Comparison of ENCODE assay signal across 15 cellular contexts in the genomic region with DNA sequence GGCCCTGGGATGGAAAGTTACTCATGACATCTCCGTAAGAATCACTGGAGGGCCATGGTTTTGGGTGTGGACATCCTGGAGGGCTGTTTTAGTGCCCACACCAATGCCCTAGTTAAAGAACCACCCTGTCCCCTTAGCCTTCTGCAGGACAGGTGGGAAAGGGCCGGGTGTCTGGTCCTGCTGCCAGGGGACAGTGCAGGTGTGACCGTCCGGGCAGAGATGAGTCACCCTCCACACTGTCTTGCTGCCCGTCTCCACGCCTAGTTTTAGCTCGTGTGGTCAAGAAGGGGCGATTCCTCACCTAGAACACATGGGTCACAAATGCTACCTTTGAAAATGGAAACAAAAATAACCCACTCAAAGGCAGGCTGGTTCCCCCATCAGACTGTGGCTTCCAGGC. TPM values are rescaled to one million over a fixed set of nuclear protein-coding genes. Genes with fewer than 3 reads are reported as not detected.
DNase-seq lines count a peak whose midpoint lies in the region; ATAC-seq, FAIRE-seq and TF ChIP-seq lines count a peak whose summit lies in the region.
"Had no signal": no experiment of that assay in that cellular context is flagged by ENCODE, and none has a peak within 500 bp of the region (broad histone marks: within the 10 kb centered on the region; RNA-seq: fewer than 3 reads in every experiment).

No MANE protein-coding gene starts in this region.

- H3K9me3 ChIP-seq in CD4-positive, CD25-positive, alpha-beta regulatory T cell (ENCODE audit: control insufficient read depth in 2 of 2, low read length in 2 of 2), result no peaks in the 10 kb centered on the region
- H3K9me3 ChIP-seq in Peyer's patch (no peaks in the 10 kb centered on the region), gastroesophageal sphincter (no peaks in the 10 kb centered on the region), spleen (no peaks in the 10 kb centered on the region), small intestine (ENCODE audit: control insufficient read depth, low read depth) (no peaks in the 10 kb centered on the region)
- H3K9me3 ChIP-seq: thoracic aorta had no signal

- no peaks in the 10 kb centered on the region for H3K36me3 Mint-ChIP-seq in CD4-positive, CD25-positive, alpha-beta regulatory T cell

- ATAC-seq in CD4-positive, CD25-positive, alpha-beta regulatory T cell (ENCODE audit: low read depth in 2 of 2), result no peak
- ATAC-seq in gastroesophageal sphincter (no peak), HG03108 (IDR thresholded peaks at IDR 0.05; ENCODE audit: unreplicated experiment) (no peak), HG02973 (IDR thresholded peaks at IDR 0.05; ENCODE audit: unreplicated experiment) (no peak)

- TF ChIP-seq POLR2A in Peyer's patch (IDR thresholded peaks at IDR 0.05) (no peak), gastroesophageal sphincter (IDR thresholded peaks at IDR 0.05) (no peak), spleen (IDR thresholded peaks at IDR 0.05) (no peak)

- peaks cover 23% of the 10 kb centered on the region for H3K4me1 ChIP-seq in CD4-positive, CD25-positive, alpha-beta regulatory T cell (ENCODE audit: control insufficient read depth, insufficient read depth, low read length, poor library complexity, severe bottlenecking)
- H3K4me1 ChIP-seq in Peyer's patch (peaks cover 0 to 45% (median 5%) of the 10 kb centered on the region in 4 donors), gastroesophageal sphincter (peaks cover 3 to 100% (median 58%) of the 10 kb centered on the region in 3 donors), spleen (peaks cover 43 to 100% (median 86%) of the 10 kb centered on the region in 6 donors), small intestine (ENCODE audit: control insufficient read depth in 2 of 2, insufficient read depth in 1 of 2, low read depth in 1 of 2, low read length in 1 of 2) (peaks cover 3 to 9% of the 10 kb centered on the region in 2 donors)

- no peak for FAIRE-seq in small intestine (lab: Jason Lieb, UNC)
- FAIRE-seq: GM12892 had no signal

- H3K9me3 Mint-ChIP-seq in CD4-positive, CD25-positive, alpha-beta regulatory T cell, result peaks cover 0 to 1% (median 0%) of the 10 kb centered on the region in 7 donors

- peak overlapping the region in 1 of 4 donors; percentile 54 for H3K4me3 Mint-ChIP-seq in CD4-positive, CD25-positive, alpha-beta regulatory T cell
- H3K4me3 Mint-ChIP-seq: B cell had no signal

- H3K4me3 ChIP-seq in CD4-positive, CD25-positive, alpha-beta regulatory T cell (ENCODE audit: low read depth, low read length), result no peak overlapping the region
- H3K4me3 ChIP-seq in Peyer's patch (no peak overlapping the region), gastroesophageal sphincter (no peak overlapping the region), spleen (no peak overlapping the region), small intestine (ENCODE audit: low read depth in 1 of 2, low read length in 2 of 2) (no peak overlapping the region)
- H3K4me3 ChIP-seq: cardiac muscle cell, hepatocyte, thoracic aorta had no signal

- H3K27me3 ChIP-seq in CD4-positive, CD25-positive, alpha-beta regulatory T cell (ENCODE audit: control insufficient read depth, insufficient read depth, low read length), result no peaks in the 10 kb centered on the region
- H3K27me3 ChIP-seq in Peyer's patch (no peaks in the 10 kb centered on the region), gastroesophageal sphincter (no peaks in the 10 kb centered on the region), spleen (replicated peaks in 1 of 7) (peaks cover 0 to 16% (median 0%) of the 10 kb centered on the region in 7 donors), small intestine (ENCODE audit: control insufficient read depth in 2 of 2, insufficient read depth in 2 of 2, low read length in 2 of 2) (no peaks in the 10 kb centered on the region)
- H3K27me3 ChIP-seq: cardiac muscle cell, hepatocyte had no signal

- no peak for TF ChIP-seq EP300 in gastroesophageal sphincter (IDR thresholded peaks at IDR 0.05)

- no peak for DNase-seq in CD4-positive, CD25-positive, alpha-beta regulatory T cell
- peak in 1 of 3 donors; percentile 55 for DNase-seq in Peyer's patch
- no peak for DNase-seq in spleen
- no peak for DNase-seq in AML-193 (lab: John Stamatoyannopoulos, UW)
- no peak for DNase-seq in small intestine
- DNase-seq: activated naive CD4-positive, alpha-beta T cell treated with anti-CD3 and anti-CD28 coated beads, Interleukin-2, amount 50 U/mL, for 16 hours had no signal

- TF ChIP-seq CTCF in Peyer's patch (IDR thresholded peaks at IDR 0.05), result no peak
- no peak for TF ChIP-seq CTCF in gastroesophageal sphincter (IDR thresholded peaks at IDR 0.05)
- no peak for TF ChIP-seq CTCF in spleen (IDR thresholded peaks at IDR 0.05 in 8 of 11, conservative IDR thresholded peaks at IDR 0.05 in 3 of 11)

- H3K27me3 Mint-ChIP-seq in CD4-positive, CD25-positive, alpha-beta regulatory T cell, result peaks cover 4% of the 10 kb centered on the region

- no peaks in the 10 kb centered on the region for H3K36me3 ChIP-seq in CD4-positive, CD25-positive, alpha-beta regulatory T cell (ENCODE audit: control insufficient read depth, insufficient read depth, low read length)
- no peaks in the 10 kb centered on the region for H3K36me3 ChIP-seq in Peyer's patch
- no peaks in the 10 kb centered on the region for H3K36me3 ChIP-seq in gastroesophageal sphincter
- peaks cover 0 to 16% (median 0%) of the 10 kb centered on the region in 6 donors for H3K36me3 ChIP-seq in spleen
- H3K36me3 ChIP-seq in small intestine (ENCODE audit: control insufficient read depth in 2 of 2, insufficient read depth in 2 of 2, low read length in 2 of 2), result no peaks in the 10 kb centered on the region
- H3K36me3 ChIP-seq: cardiac muscle cell had no signal

- peaks cover 6 to 40% (median 14%) of the 10 kb centered on the region in 4 donors for H3K4me1 Mint-ChIP-seq in CD4-positive, CD25-positive, alpha-beta regulatory T cell

- H3K27ac ChIP-seq in CD4-positive, CD25-positive, alpha-beta regulatory T cell (ENCODE audit: insufficient read depth, low read length, poor library complexity, severe bottlenecking), result no peak overlapping the region
- peak overlapping the region in 3 of 4 donors; percentile 10 to 87 (median 19) for H3K27ac ChIP-seq in Peyer's patch
- peak overlapping the region in 3 of 4 donors; percentile 89 to 97 (median 94) for H3K27ac ChIP-seq in gastroesophageal sphincter
- peak overlapping the region in 7 of 8 donors; percentile 14 to 97 (median 95) for H3K27ac ChIP-seq in spleen
- no peak overlapping the region for H3K27ac ChIP-seq in small intestine (ENCODE audit: low read depth in 1 of 2, low read length in 1 of 2)
- H3K27ac ChIP-seq: cardiac muscle cell, hepatocyte had no signal

- 72% methylated on average over 8 of the region's 8 CpGs; no CpG with 5 or more reads in 1 of the 2 donors for WGBS in gastroesophageal sphincter (ENCODE audit: low coverage in 1 of 2), 2 donors
- WGBS in spleen, 5 donors, result 71 to 80% (median 79%) methylated on average over 8 of the region's 8 CpGs
- WGBS in small intestine, 3 donors, result 69 to 81% (median 73%) methylated on average over 8 of the region's 8 CpGs

- intact Hi-C loops in spleen (cut with DNase I; ENCODE audit: low total_unique reads), result no loop called here

- peak overlapping the region in 2 of 3 donors; percentile 25 to 72 for H3K27ac Mint-ChIP-seq in CD4-positive, CD25-positive, alpha-beta regulatory T cell
- H3K27ac Mint-ChIP-seq: B cell had no signal

RNA-seq across cellular contexts. Expression of a gene that starts 17.0 kb away (rescaled TPM):
- 1.6 TPM for total RNA-seq in CD4-positive, CD25-positive, alpha-beta regulatory T cell
- under 1 TPM in 2 of 4 donors, not detected in 2; 0.25 to 0.78 TPM for polyA plus RNA-seq in CD4-positive, CD25-positive, alpha-beta regulatory T cell
- 10 to 100 TPM in 2 of 4 donors, 1 to 10 TPM in 2; 1.1 to 45.4 (median 9.1) TPM for total RNA-seq in Peyer's patch
- 1 to 10 TPM; 1.6 to 9.0 (median 3.8) TPM for total RNA-seq in gastroesophageal sphincter
- total RNA-seq in spleen, result 10 to 100 TPM in 3 of 7 donors, 1 to 10 TPM in 4; 5.7 to 19.3 (median 9.9) TPM
- 1 to 10 TPM in 1 of 3 donors, under 1 TPM in 2; 0.03 to 3.0 (median 0.09) TPM for polyA plus RNA-seq in spleen
- under 1 TPM in 1 of 3 donors, not detected in 2; 0.25 TPM for polyA plus RNA-seq in small intestine
- polyA plus RNA-seq: cardiac muscle cell, liver had no signal

RNA-seq across cellular contexts. Expression of a gene that starts 39.2 kb away (rescaled TPM):
- total RNA-seq in CD4-positive, CD25-positive, alpha-beta regulatory T cell, result 6.5 TPM
- polyA plus RNA-seq in CD4-positive, CD25-positive, alpha-beta regulatory T cell, result under 1 TPM in 3 of 4 donors, not detected in 1; 0.29 to 0.46 (median 0.35) TPM
- total RNA-seq in Peyer's patch (10 to 100 TPM; 27.2 to 73.2 (median 45.0) TPM), gastroesophageal sphincter (100 to 1,000 TPM; 172 to 315 (median 211) TPM), spleen (100 to 1,000 TPM; 164 to 333 (median 198) TPM)
- polyA plus RNA-seq in spleen (10 to 100 TPM; 16.3 to 42.2 (median 26.9) TPM), small intestine (10 to 100 TPM; 12.7 to 84.6 (median 18.1) TPM)

RNA-seq across cellular contexts. Expression of a gene that starts 45.3 kb away (rescaled TPM):
- 407 TPM for total RNA-seq in CD4-positive, CD25-positive, alpha-beta regulatory T cell
- polyA plus RNA-seq in CD4-positive, CD25-positive, alpha-beta regulatory T cell, result 10 to 100 TPM; 19.6 to 22.2 (median 21.2) TPM
- total RNA-seq in Peyer's patch (100 to 1,000 TPM in 1 of 4 donors, 10 to 100 TPM in 3; 20.7 to 130 (median 59.9) TPM), gastroesophageal sphincter (10 to 100 TPM; 26.6 to 44.0 (median 34.6) TPM), spleen (10 to 100 TPM; 38.0 to 95.0 (median 60.1) TPM)
- polyA plus RNA-seq in spleen (10 to 100 TPM; 13.4 to 26.1 (median 25.0) TPM), small intestine (10 to 100 TPM in 2 of 3 donors, 1 to 10 TPM in 1; 8.1 to 19.6 (median 18.6) TPM)

Comparison
In these comparisons a context has a peak if more than half of its experiments do, and no peak if none do; other contexts are left out.
1. H3K27ac ChIP-seq: peak in Peyer's patch (3 of 4), gastroesophageal sphincter (3 of 4) and spleen (7 of 8); none in CD4-positive, CD25-positive, alpha-beta regulatory T cell (single experiment) and small intestine (0 of 2).